ENCODE assay signal across 32 cellular contexts in the genomic region with DNA sequence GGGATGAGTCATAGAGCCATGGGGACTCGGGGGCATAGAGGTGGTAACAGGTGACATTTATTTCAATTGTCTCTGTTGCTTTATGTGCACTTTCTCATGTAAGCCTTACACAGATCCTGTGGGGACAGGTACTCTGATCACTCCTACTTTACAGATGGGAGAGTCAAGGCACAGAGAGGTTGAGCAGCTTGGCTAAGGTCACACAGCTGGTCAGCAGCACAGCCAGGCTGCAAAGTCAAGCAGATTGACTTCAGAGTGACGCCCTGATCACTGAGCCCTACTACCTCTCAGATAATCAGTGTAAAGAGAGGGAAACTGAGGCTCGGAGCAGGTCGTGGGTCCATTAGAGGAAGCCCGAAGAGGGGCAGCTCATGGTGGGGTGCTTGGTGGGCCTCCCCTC. TPM values are rescaled to one million over a fixed set of nuclear protein-coding genes. Genes with fewer than 3 reads are reported as not detected.
"Had no signal": no experiment of that assay in that cellular context is flagged by ENCODE, and none has a peak within 500 bp of the region (broad histone marks: within the 10 kb centered on the region; RNA-seq: fewer than 3 reads in every experiment).

No MANE protein-coding gene starts in this region.

- H3K36me3 ChIP-seq: cardiac muscle cell, colonic mucosa, esophagus squamous epithelium, gastroesophageal sphincter, heart right ventricle had no signal

- H3K4me3 Mint-ChIP-seq: activated CD4-positive, alpha-beta memory T cell treated with anti-CD3 and anti-CD28 coated beads for 36 hours; activated CD4-positive, alpha-beta T cell treated with anti-CD3 and anti-CD28 coated beads for 36 hours; activated CD4-positive, alpha-beta T cell treated with anti-CD3 and anti-CD28 coated beads, Interleukin-2, amount 10 ng/mL, durations not matched to agents 24 days and 14 days; activated naive CD4-positive, alpha-beta T cell treated with anti-CD3 and anti-CD28 coated beads, Interleukin-2, amount 10 ng/mL, durations not matched to agents 7 days and 5 days; activated naive CD8-positive, alpha-beta T cell treated with anti-CD3 and anti-CD28 coated beads, Interleukin-2, amount 10 ng/mL, durations not matched to agents 7 days and 5 days; activated T-cell treated with anti-CD3 and anti-CD28 coated beads, Interleukin-2, amount 50 U/mL, for 4 hours had no signal

- H3K9me3 Mint-ChIP-seq: activated CD4-positive, alpha-beta memory T cell treated with anti-CD3 and anti-CD28 coated beads for 36 hours; activated CD4-positive, alpha-beta T cell treated with anti-CD3 and anti-CD28 coated beads, Interleukin-2, amount 10 ng/mL, durations not matched to agents 24 days and 14 days; activated naive CD4-positive, alpha-beta T cell treated with anti-CD3 and anti-CD28 coated beads, Interleukin-2, amount 10 ng/mL, durations not matched to agents 7 days and 5 days; activated naive CD4-positive, alpha-beta T cell treated with anti-CD3 and anti-CD28 coated beads, Interleukin-2, amount 50 U/mL, for 72 hours; activated naive CD8-positive, alpha-beta T cell treated with anti-CD3 and anti-CD28 coated beads, Interleukin-2, amount 10 ng/mL, durations not matched to agents 7 days and 5 days; activated T-cell treated with anti-CD3 and anti-CD28 coated beads, Interleukin-2, amount 50 U/mL, for 4 hours; activated T-helper 2 cell treated with anti-CD3 and anti-CD28 coated beads, Interferon-gamma antibody, Interleukin-2, Interleukin-4, amounts not matched to agents 10 μg/mL and 5 μg/mL and 100 μg/mL, durations not matched to agents 14 hours and 24 hours and 36 hours had no signal

- H3K4me1 ChIP-seq: body of pancreas, colonic mucosa, esophagus squamous epithelium, gastroesophageal sphincter, heart right ventricle had no signal

- H3K36me3 Mint-ChIP-seq: activated CD4-positive, alpha-beta memory T cell treated with anti-CD3 and anti-CD28 coated beads for 36 hours; activated naive CD4-positive, alpha-beta T cell treated with anti-CD3 and anti-CD28 coated beads, Interleukin-2, amount 10 ng/mL, durations not matched to agents 7 days and 5 days; activated naive CD4-positive, alpha-beta T cell treated with anti-CD3 and anti-CD28 coated beads, Interleukin-2, amount 50 U/mL, for 72 hours had no signal

- H3K27ac Mint-ChIP-seq: activated CD4-positive, alpha-beta memory T cell treated with anti-CD3 and anti-CD28 coated beads for 36 hours; activated CD4-positive, alpha-beta T cell treated with anti-CD3 and anti-CD28 coated beads for 36 hours; activated naive CD4-positive, alpha-beta T cell treated with anti-CD3 and anti-CD28 coated beads, Interleukin-2, amount 10 ng/mL, durations not matched to agents 7 days and 5 days; activated naive CD8-positive, alpha-beta T cell treated with anti-CD3 and anti-CD28 coated beads, Interleukin-2, amount 10 ng/mL, durations not matched to agents 7 days and 5 days; activated T-helper 2 cell treated with anti-CD3 and anti-CD28 coated beads, Interferon-gamma antibody, Interleukin-2, Interleukin-4, amounts not matched to agents 10 μg/mL and 5 μg/mL and 100 μg/mL, durations not matched to agents 14 hours and 24 hours and 36 hours had no signal

- H3K9me3 ChIP-seq: body of pancreas, colonic mucosa, esophagus squamous epithelium, gastroesophageal sphincter, heart right ventricle had no signal

- DNase-seq: activated CD4-positive, alpha-beta memory T cell treated with anti-CD3 and anti-CD28 coated beads for 36 hours; activated CD4-positive, alpha-beta T cell treated with anti-CD3 and anti-CD28 coated beads for 36 hours; activated CD4-positive, alpha-beta T cell treated with anti-CD3 and anti-CD28 coated beads, Interleukin-2, amount 10 ng/mL, durations not matched to agents 24 days and 14 days; activated CD4-positive, CD25-positive, alpha-beta regulatory T cell; activated CD4-positive, CD25-positive, alpha-beta regulatory T cell treated with anti-CD3 and anti-CD28 coated beads, Interleukin-2, amount 50 U/mL, for 72 hours; activated CD8-positive, alpha-beta memory T cell treated with anti-CD3 and anti-CD28 coated beads for 24 hours; activated effector memory CD4-positive, alpha-beta T cell treated with anti-CD3 and anti-CD28 coated beads, Interleukin-2, amount 50 U/mL, for 16 hours; activated naive CD4-positive, alpha-beta T cell treated with anti-CD3 and anti-CD28 coated beads, Interleukin-2, amount 10 ng/mL, durations not matched to agents 7 days and 5 days; activated naive CD8-positive, alpha-beta T cell treated with anti-CD3 and anti-CD28 coated beads, Interleukin-2, amount 10 ng/mL, durations not matched to agents 7 days and 5 days; activated T-cell treated with anti-CD3 and anti-CD28 coated beads, Interleukin-2, amount 50 U/mL, for 4 hours; amniotic stem cell; anterior cingulate cortex; body of pancreas; central memory CD4-positive, alpha-beta T cell; cerebellar nuclear complex; colonic mucosa; effector CD8-positive, alpha-beta T cell; esophagus squamous epithelium; foreskin melanocyte; heart right ventricle; T-helper 2 cell had no signal

- H3K27me3 ChIP-seq: body of pancreas, cardiac muscle cell, colonic mucosa had no signal

- H3K4me3 ChIP-seq: body of pancreas, cardiac muscle cell, colonic mucosa, esophagus squamous epithelium, gastroesophageal sphincter, heart right ventricle had no signal

- ATAC-seq: activated CD4-positive, alpha-beta T cell treated with anti-CD3 and anti-CD28 coated beads for 36 hours; activated naive CD4-positive, alpha-beta T cell treated with anti-CD3 and anti-CD28 coated beads, Interleukin-2, amount 50 U/mL, for 72 hours; activated T-cell treated with anti-CD3 and anti-CD28 coated beads, Interleukin-2, amount 50 U/mL, for 4 hours; body of pancreas; gastroesophageal sphincter; heart right ventricle had no signal

- FAIRE-seq: endometrium, endothelial cell of umbilical vein had no signal

- H3K27ac ChIP-seq: body of pancreas, cardiac muscle cell, colonic mucosa, epithelial cell of prostate, esophagus squamous epithelium, gastroesophageal sphincter, heart right ventricle had no signal

RNA-seq across cellular contexts. Expression of gene TMPRSS6, which starts 3.5 kb away (rescaled TPM):
- total RNA-seq: cardiac muscle cell, dermis microvascular lymphatic vessel endothelial cell, endothelial cell of umbilical vein, fibroblast of lung, fibroblast of villous mesenchyme, gastroesophageal sphincter, glomerular endothelial cell, heart right ventricle had no signal
- polyA plus RNA-seq: endothelial cell of umbilical vein, fibroblast of lung, heart right ventricle had no signal

RNA-seq across cellular contexts. Expression of gene IL2RB, which starts 43.7 kb away (rescaled TPM):
- total RNA-seq: dermis microvascular lymphatic vessel endothelial cell, endothelial cell of umbilical vein, fibroblast of lung had no signal
- polyA plus RNA-seq: cardiac muscle cell had no signal
